26 cellular contexts compared by ENCODE assay signal in the genomic region with DNA sequence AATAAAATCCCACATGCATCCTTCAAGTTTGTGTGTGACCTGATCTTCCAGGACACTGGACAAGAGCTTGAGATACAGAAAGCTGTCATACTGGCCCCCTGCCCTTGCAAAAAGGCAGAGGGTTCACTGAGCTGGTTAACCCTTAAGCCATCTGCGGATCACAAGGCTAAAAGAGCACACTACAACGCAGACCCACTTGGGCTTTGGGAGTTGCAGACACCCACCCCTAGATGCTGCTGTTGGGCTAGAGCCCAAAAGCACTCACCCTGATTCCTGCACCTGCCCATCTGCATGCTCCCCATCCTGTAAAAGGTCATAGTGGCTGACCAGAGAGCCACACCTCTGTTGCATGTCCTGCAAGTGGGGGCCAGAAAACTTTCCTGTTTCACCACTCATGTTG. TPM values are rescaled to one million over a fixed set of nuclear protein-coding genes. Genes with fewer than 3 reads are reported as not detected.
"Had no signal": no experiment of that assay in that cellular context is flagged by ENCODE, and none has a peak within 500 bp of the region (broad histone marks: within the 10 kb centered on the region; RNA-seq: fewer than 3 reads in every experiment).

No MANE protein-coding gene starts in this region.

- H3K27me3 ChIP-seq: esophagus squamous epithelium, pancreas, sigmoid colon, upper lobe of right lung had no signal

- H3K9me3 Mint-ChIP-seq: activated B cell treated with CpG ODN at 0.5 μM for 24 hours; activated naive CD4-positive, alpha-beta T cell treated with anti-CD3 and anti-CD28 coated beads, Interleukin-2, amount 10 ng/mL, durations not matched to agents 7 days and 5 days; activated T-cell treated with anti-CD3 and anti-CD28 coated beads, Interleukin-2, amount 50 U/mL, for 72 hours; neural crest cell; stimulated activated memory B cell treated with anti-CD40 and anti-IgM and Interleukin-4, amounts not matched to agents 10 μg/mL and 1 μg/mL and 100 μg/mL, for 72 hours; stimulated activated naive CD8-positive, alpha-beta T cell treated with anti-CD3 and anti-CD28 coated beads, Interleukin-15, amount 100 ng/mL, for 72 hours had no signal

- H3K9me3 ChIP-seq: esophagus squamous epithelium, pancreas, prostate gland, sigmoid colon, upper lobe of right lung had no signal

- H3K36me3 ChIP-seq: esophagus squamous epithelium, pancreas, prostate gland, sigmoid colon, upper lobe of right lung had no signal

- ATAC-seq: activated T-cell treated with anti-CD3 and anti-CD28 coated beads, Interleukin-2, amount 50 U/mL, for 72 hours; left cardiac atrium; pancreas; stimulated activated memory B cell treated with anti-CD40 and anti-IgM and Interleukin-4, amounts not matched to agents 10 μg/mL and 1 μg/mL and 100 μg/mL, for 72 hours; stimulated activated naive CD8-positive, alpha-beta T cell treated with anti-CD3 and anti-CD28 coated beads, Interleukin-15, amount 100 ng/mL, for 72 hours; upper lobe of right lung had no signal

- H3K27ac Mint-ChIP-seq: activated B cell treated with CpG ODN at 0.5 μM for 24 hours; activated naive CD4-positive, alpha-beta T cell treated with anti-CD3 and anti-CD28 coated beads, Interleukin-2, amount 10 ng/mL, durations not matched to agents 7 days and 5 days; activated T-cell treated with anti-CD3 and anti-CD28 coated beads, Interleukin-2, amount 50 U/mL, for 72 hours; stimulated activated memory B cell treated with anti-CD40 and anti-IgM and Interleukin-4, amounts not matched to agents 10 μg/mL and 1 μg/mL and 100 μg/mL, for 72 hours had no signal

- H3K4me3 ChIP-seq: esophagus squamous epithelium, pancreas, prostate gland, sigmoid colon, upper lobe of right lung had no signal

- H3K4me1 Mint-ChIP-seq: activated B cell treated with CpG ODN at 0.5 μM for 24 hours; stimulated activated memory B cell treated with anti-CD40 and anti-IgM and Interleukin-4, amounts not matched to agents 10 μg/mL and 1 μg/mL and 100 μg/mL, for 72 hours had no signal

- H3K27ac ChIP-seq: epithelial cell of prostate, esophagus squamous epithelium, pancreas, prostate gland, sigmoid colon, upper lobe of right lung had no signal

- DNase-seq: activated B cell treated with CpG ODN at 0.5 μM for 24 hours; activated CD4-positive, alpha-beta T cell treated with anti-CD3 and anti-CD28 coated beads, Interleukin-2, amount 50 U/mL, for 4 hours; activated naive CD4-positive, alpha-beta T cell treated with anti-CD3 and anti-CD28 coated beads, Interleukin-2, amount 10 ng/mL, durations not matched to agents 7 days and 5 days; activated T-cell treated with anti-CD3 and anti-CD28 coated beads for 4 hours; activated T-cell treated with anti-CD3 and anti-CD28 coated beads, Interleukin-2, amount 50 U/mL, for 72 hours; dermis blood vessel endothelial cell; effector CD4-positive, alpha-beta T cell; esophagus squamous epithelium; foreskin melanocyte; left cardiac atrium; mammary epithelial cell; nucleus accumbens; pancreas; retina; sigmoid colon; small intestine; stimulated activated CD4-positive, alpha-beta T cell treated with anti-CD3 and anti-CD28 coated beads, Interleukin-4, amount 100 ng/mL, for 4 hours; stimulated activated CD8-positive, alpha-beta memory T cell treated with anti-CD3 and anti-CD28 coated beads, Interleukin-4, amount 100 ng/mL, for 48 hours; stimulated activated naive CD8-positive, alpha-beta T cell treated with anti-CD3 and anti-CD28 coated beads, Interleukin-15, amount 100 ng/mL, for 72 hours; substantia nigra; T-helper 2 cell; upper lobe of right lung had no signal

- H3K4me3 Mint-ChIP-seq: activated B cell treated with CpG ODN at 0.5 μM for 24 hours; activated naive CD4-positive, alpha-beta T cell treated with anti-CD3 and anti-CD28 coated beads, Interleukin-2, amount 10 ng/mL, durations not matched to agents 7 days and 5 days; activated T-cell treated with anti-CD3 and anti-CD28 coated beads, Interleukin-2, amount 50 U/mL, for 72 hours; neural crest cell; stimulated activated memory B cell treated with anti-CD40 and anti-IgM and Interleukin-4, amounts not matched to agents 10 μg/mL and 1 μg/mL and 100 μg/mL, for 72 hours; stimulated activated naive CD8-positive, alpha-beta T cell treated with anti-CD3 and anti-CD28 coated beads, Interleukin-15, amount 100 ng/mL, for 72 hours had no signal

- H3K27me3 Mint-ChIP-seq: activated naive CD4-positive, alpha-beta T cell treated with anti-CD3 and anti-CD28 coated beads, Interleukin-2, amount 10 ng/mL, durations not matched to agents 7 days and 5 days; stimulated activated memory B cell treated with anti-CD40 and anti-IgM and Interleukin-4, amounts not matched to agents 10 μg/mL and 1 μg/mL and 100 μg/mL, for 72 hours; stimulated activated naive CD8-positive, alpha-beta T cell treated with anti-CD3 and anti-CD28 coated beads, Interleukin-15, amount 100 ng/mL, for 72 hours had no signal

- H3K4me1 ChIP-seq: esophagus squamous epithelium, pancreas, prostate gland, sigmoid colon, upper lobe of right lung had no signal

RNA-seq across cellular contexts. Expression of gene TXK, which starts 51.1 kb away (rescaled TPM):
- total RNA-seq: neural crest cell had no signal
- polyA plus RNA-seq: mammary epithelial cell had no signal
